10 cellular contexts compared by ENCODE assay signal in genomic region chr1:157154940-157155514, GRCh38. TPM values are rescaled to one million over a fixed set of nuclear protein-coding genes. Genes with fewer than 3 reads are reported as not detected.
DNase-seq lines count a peak whose midpoint lies in the region; ATAC-seq and TF ChIP-seq lines count a peak whose summit lies in the region.
"Had no signal": no experiment of that assay in that cellular context is flagged by ENCODE, and none has a peak within 500 bp of the region (broad histone marks: within the 10 kb centered on the region; RNA-seq: fewer than 3 reads in every experiment).

No MANE protein-coding gene starts in this region.

- peak; percentile 24 for DNase-seq in WERI-Rb-1
- peak; percentile 67 to 85 (median 80) for DNase-seq in right cardiac atrium
- no peak for DNase-seq in stimulated activated naive B cell treated with anti-CD40 and anti-IgM and Interleukin-4, amounts not matched to agents 10 μg/mL and 1 μg/mL and 100 μg/mL, for 72 hours
- DNase-seq in hippocampal formation (lab: John Stamatoyannopoulos, UW), result no peak
- DNase-seq in posterior vena cava (ENCODE audit: low spot score), result no peak
- no peak for DNase-seq in activated CD8-positive, alpha-beta memory T cell treated with anti-CD3 and anti-CD28 coated beads, Interleukin-2, amount 10 ng/mL, durations not matched to agents 7 days and 5 days
- DNase-seq in GM19240 (ENCODE audit: insufficient read length, low spot score), result no peak
- DNase-seq: cortex of kidney had no signal

- H3K9me3 ChIP-seq in WERI-Rb-1 (ENCODE audit: severe bottlenecking) (no peaks in the 10 kb centered on the region), right cardiac atrium (ENCODE audit: control insufficient read depth, low read length) (no peaks in the 10 kb centered on the region)

- H3K9me3 Mint-ChIP-seq in stimulated activated naive B cell treated with anti-CD40 and anti-IgM and Interleukin-4, amounts not matched to agents 10 μg/mL and 1 μg/mL and 100 μg/mL, for 72 hours, result no peaks in the 10 kb centered on the region
- H3K9me3 Mint-ChIP-seq in activated CD8-positive, alpha-beta memory T cell treated with anti-CD3 and anti-CD28 coated beads, Interleukin-2, amount 10 ng/mL, durations not matched to agents 7 days and 5 days (ENCODE audit: low read depth), result no peaks in the 10 kb centered on the region
- H3K9me3 Mint-ChIP-seq: WTC11 had no signal

- H3K4me1 Mint-ChIP-seq in stimulated activated naive B cell treated with anti-CD40 and anti-IgM and Interleukin-4, amounts not matched to agents 10 μg/mL and 1 μg/mL and 100 μg/mL, for 72 hours, result peaks cover 17 to 43% of the 10 kb centered on the region in 2 donors
- H3K4me1 Mint-ChIP-seq in activated CD8-positive, alpha-beta memory T cell treated with anti-CD3 and anti-CD28 coated beads, Interleukin-2, amount 10 ng/mL, durations not matched to agents 7 days and 5 days, result peaks cover 33% of the 10 kb centered on the region

- peak; percentile 73 to 87 for ATAC-seq in right cardiac atrium
- peak; percentile 67 to 70 for ATAC-seq in stimulated activated naive B cell treated with anti-CD40 and anti-IgM and Interleukin-4, amounts not matched to agents 10 μg/mL and 1 μg/mL and 100 μg/mL, for 72 hours (replicated peaks)
- no peak for ATAC-seq in activated CD8-positive, alpha-beta memory T cell treated with anti-CD3 and anti-CD28 coated beads, Interleukin-2, amount 10 ng/mL, durations not matched to agents 7 days and 5 days

- H3K27me3 Mint-ChIP-seq in stimulated activated naive B cell treated with anti-CD40 and anti-IgM and Interleukin-4, amounts not matched to agents 10 μg/mL and 1 μg/mL and 100 μg/mL, for 72 hours, result peaks cover 37 to 72% of the 10 kb centered on the region in 2 donors
- peaks cover 23% of the 10 kb centered on the region for H3K27me3 Mint-ChIP-seq in activated CD8-positive, alpha-beta memory T cell treated with anti-CD3 and anti-CD28 coated beads, Interleukin-2, amount 10 ng/mL, durations not matched to agents 7 days and 5 days

- intact Hi-C loops in right cardiac atrium (cut with DNase I) (loop anchor here in 2 of 4 donors (1.0 to 2.0 kb wide), 2 partner anchors 64 to 65 kb away; no protein-coding TSS in a partner anchor), posterior vena cava (cut with DNase I) (loop anchor here in 1 of 2 donors (5.0 kb wide), 1 partner anchor 63 kb away; no protein-coding TSS in a partner anchor)

- no peak for TF ChIP-seq CTCF in WERI-Rb-1 (IDR thresholded peaks at IDR 0.05; ENCODE audit: low read depth, low read length)

- H3K4me3 ChIP-seq in WERI-Rb-1 (ENCODE audit: low read depth, low read length) (no peak overlapping the region), right cardiac atrium (ENCODE audit: low read length) (no peak overlapping the region)

- 36% methylated on average over 7 of the region's 7 CpGs for WGBS in right cardiac atrium

- H3K36me3 Mint-ChIP-seq in stimulated activated naive B cell treated with anti-CD40 and anti-IgM and Interleukin-4, amounts not matched to agents 10 μg/mL and 1 μg/mL and 100 μg/mL, for 72 hours, result no peaks in the 10 kb centered on the region
- H3K36me3 Mint-ChIP-seq in activated CD8-positive, alpha-beta memory T cell treated with anti-CD3 and anti-CD28 coated beads, Interleukin-2, amount 10 ng/mL, durations not matched to agents 7 days and 5 days, result no peaks in the 10 kb centered on the region
- H3K36me3 Mint-ChIP-seq: WTC11 had no signal

- H3K4me1 ChIP-seq in right cardiac atrium (ENCODE audit: control insufficient read depth, insufficient read depth, low read length), result no peaks in the 10 kb centered on the region

- H3K27ac ChIP-seq in WERI-Rb-1, result no peak overlapping the region
- no peak overlapping the region for H3K27ac ChIP-seq in right cardiac atrium (ENCODE audit: low read length)

- H3K4me3 Mint-ChIP-seq in stimulated activated naive B cell treated with anti-CD40 and anti-IgM and Interleukin-4, amounts not matched to agents 10 μg/mL and 1 μg/mL and 100 μg/mL, for 72 hours, result peak overlapping the region; percentile 30 to 81
- H3K4me3 Mint-ChIP-seq in activated CD8-positive, alpha-beta memory T cell treated with anti-CD3 and anti-CD28 coated beads, Interleukin-2, amount 10 ng/mL, durations not matched to agents 7 days and 5 days, result no peak overlapping the region

- no peak for TF ChIP-seq EP300 in Ishikawa (IDR thresholded peaks at IDR 0.05; ENCODE audit: borderline replicate concordance)

- CTCF ChIA-PET in activated CD8-positive, alpha-beta memory T cell treated with anti-CD3 and anti-CD28 coated beads, Interleukin-2, amount 10 ng/mL, durations not matched to agents 7 days and 5 days (lab: Charles Lee), result interaction anchor here (1.1 to 16.0 kb wide), 12 partner anchors 9 to 322 kb away, joined by 3 to 575 read pairs (median 6); partner anchors contain the start of gene ETV3

- H3K27ac Mint-ChIP-seq in stimulated activated naive B cell treated with anti-CD40 and anti-IgM and Interleukin-4, amounts not matched to agents 10 μg/mL and 1 μg/mL and 100 μg/mL, for 72 hours, result no peak overlapping the region
- H3K27ac Mint-ChIP-seq in activated CD8-positive, alpha-beta memory T cell treated with anti-CD3 and anti-CD28 coated beads, Interleukin-2, amount 10 ng/mL, durations not matched to agents 7 days and 5 days, result no peak overlapping the region
- H3K27ac Mint-ChIP-seq: WTC11 had no signal

- no peaks in the 10 kb centered on the region for H3K36me3 ChIP-seq in WERI-Rb-1

- TF ChIP-seq RAD21 in Ishikawa (IDR thresholded peaks at IDR 0.05; ENCODE audit: low read depth), result no peak

- H3K27me3 ChIP-seq in WERI-Rb-1 (ENCODE audit: insufficient read depth, low read depth, severe bottlenecking) (peaks cover 7% of the 10 kb centered on the region), right cardiac atrium (ENCODE audit: control insufficient read depth, insufficient read depth) (no peaks in the 10 kb centered on the region)

TF ChIP-seq in Ishikawa, 13 proteins besides CTCF, POLR2A, EP300 and RAD21:
- TF ChIP-seq CREB1 (IDR thresholded peaks at IDR 0.05; ENCODE audit: low read depth) (no peak), ZBTB7A (IDR thresholded peaks at IDR 0.05; ENCODE audit: low read depth) (no peak), USF1 (IDR thresholded peaks at IDR 0.05) (no peak), CEBPB (IDR thresholded peaks at IDR 0.05) (no peak), MAX (IDR thresholded peaks at IDR 0.05) (no peak), NFIC (IDR thresholded peaks at IDR 0.05) (peak; percentile 42; the same call in 1 of the 2 replicates), REST (IDR thresholded peaks at IDR 0.05; ENCODE audit: low read depth) (no peak)

RNA-seq across cellular contexts. Expression of gene ETV3, which starts 16.8 kb away (rescaled TPM):
- total RNA-seq in right cardiac atrium (10 to 100 TPM; 18.2 to 22.9 (median 19.1) TPM), posterior vena cava (10 to 100 TPM; 25.6 to 28.1 TPM)
- 6.5 TPM for polyA plus RNA-seq in right cardiac atrium
- total RNA-seq in activated CD8-positive, alpha-beta memory T cell treated with anti-CD3 and anti-CD28 coated beads, Interleukin-2, amount 10 ng/mL, durations not matched to agents 7 days and 5 days, result 10 to 100 TPM; 27.8 to 32.8 TPM

RNA-seq across cellular contexts. Expression of gene ETV3L, which starts 55.4 kb away (rescaled TPM):
- total RNA-seq in right cardiac atrium, result not detected
- not detected for polyA plus RNA-seq in right cardiac atrium
- not detected for total RNA-seq in posterior vena cava
- total RNA-seq in activated CD8-positive, alpha-beta memory T cell treated with anti-CD3 and anti-CD28 coated beads, Interleukin-2, amount 10 ng/mL, durations not matched to agents 7 days and 5 days, result not detected

Comparison
In these comparisons a context has a peak if more than half of its experiments do, and no peak if none do; other contexts are left out.
1. DNase-seq: peak in WERI-Rb-1 (single experiment) and right cardiac atrium (3 of 3); none in stimulated activated naive B cell treated with anti-CD40 and anti-IgM and Interleukin-4, amounts not matched to agents 10 μg/mL and 1 μg/mL and 100 μg/mL, for 72 hours (single experiment), hippocampal formation (0 of 2), posterior vena cava (single experiment), activated CD8-positive, alpha-beta memory T cell treated with anti-CD3 and anti-CD28 coated beads, Interleukin-2, amount 10 ng/mL, durations not matched to agents 7 days and 5 days (single experiment) and GM19240 (single experiment).